9 cellular contexts compared by ENCODE assay signal in the genomic region with DNA sequence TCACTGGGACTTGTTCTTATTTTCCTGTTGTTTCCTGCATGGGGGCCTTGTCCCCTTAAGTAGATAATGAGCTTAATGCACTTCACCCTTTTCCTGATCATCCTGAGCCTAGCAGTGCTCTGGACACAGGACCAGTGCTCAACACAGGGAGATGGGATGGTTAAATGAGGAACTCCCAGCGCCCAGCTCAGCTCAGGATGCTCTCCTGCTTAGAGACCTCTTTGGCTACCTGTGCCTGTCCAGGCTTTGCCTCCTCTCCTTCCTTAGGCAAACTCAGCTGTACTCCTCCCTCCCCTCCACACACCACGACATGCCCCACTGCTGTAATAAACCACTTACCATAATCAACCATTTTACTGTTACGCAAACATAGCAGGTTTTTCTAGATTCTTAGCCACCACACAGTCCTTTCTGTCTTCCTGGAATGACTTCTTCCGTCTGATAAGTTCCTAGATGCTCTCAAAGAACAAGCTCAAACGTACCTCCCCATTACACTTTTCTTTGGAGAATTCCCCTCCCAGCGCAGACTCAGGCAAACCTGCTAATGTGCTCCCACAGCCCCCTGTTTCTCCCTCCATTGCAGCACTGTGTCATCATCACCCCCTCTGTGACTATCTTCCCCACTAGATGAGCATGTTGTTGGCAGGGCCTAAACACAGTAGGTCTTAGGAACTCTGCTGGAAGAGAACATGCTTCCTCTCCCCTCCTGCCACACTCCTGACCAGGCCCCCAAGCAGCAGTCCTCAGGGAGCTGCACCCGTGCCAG.
DNase-seq lines count a peak whose midpoint lies in the region; ATAC-seq and TF ChIP-seq lines count a peak whose summit lies in the region.
"Had no signal": no experiment of that assay in that cellular context is flagged by ENCODE, and none has a peak within 500 bp of the region (broad histone marks: within the 10 kb centered on the region; RNA-seq: fewer than 3 reads in every experiment).

No MANE protein-coding gene starts in this region.

- H4K20me1 ChIP-seq in PC-3 (ENCODE audit: low read length): no peaks in the 10 kb centered on the region

- H3K27ac ChIP-seq in left ventricle myocardium inferior (replicated peaks) (peak overlapping the region; percentile 56), PC-3 (ENCODE audit: low read length) (peak overlapping the region; percentile 99), upper lobe of right lung (peak overlapping the region; percentile 76)

- H3K27ac Mint-ChIP-seq in glutamatergic neuron (ENCODE audit: unreplicated experiment): no peak overlapping the region

- H3K4me1 Mint-ChIP-seq in glutamatergic neuron (ENCODE audit: low read depth, unreplicated experiment): peaks cover 11% of the 10 kb centered on the region

- no peak for DNase-seq in left ventricle myocardium inferior
- DNase-seq in left ventricle myocardium superior: no peak
- peak; percentile 64 for DNase-seq in PC-3
- peak in 1 of 2 experiments; percentile 67 for DNase-seq in erythroblast (lab: John Stamatoyannopoulos, UW)
- DNase-seq in upper lobe of right lung: no peak
- no peak for DNase-seq in NCI-H146 treated with DMSO at 0.1 percent for 48 hours (lab: John Stamatoyannopoulos, UW; ENCODE audit: unreplicated experiment)
- DNase-seq in glutamatergic neuron: no peak
- DNase-seq: retina had no signal

- H3K9me2 ChIP-seq in PC-3 (replicated peaks; ENCODE audit: low read length): no peaks in the 10 kb centered on the region

- H3K4me1 ChIP-seq in left ventricle myocardium inferior (peaks cover 56% of the 10 kb centered on the region), PC-3 (ENCODE audit: insufficient read depth, low read length) (peaks cover 29% of the 10 kb centered on the region), upper lobe of right lung (peaks cover 68% of the 10 kb centered on the region)

- H3K36me3 ChIP-seq in left ventricle myocardium inferior (peaks cover 49% of the 10 kb centered on the region), PC-3 (ENCODE audit: low read depth, low read length) (peaks cover 31% of the 10 kb centered on the region), upper lobe of right lung (peaks cover 41% of the 10 kb centered on the region)

- TF ChIP-seq POLR2A in erythroblast (IDR thresholded peaks at IDR 0.05; ENCODE audit: low read length): peak; percentile 32

- ATAC-seq in left ventricle myocardium superior (no peak), PC-3 (peak; percentile 37), upper lobe of right lung (peak; percentile 75), GM21576 (IDR thresholded peaks at IDR 0.05; ENCODE audit: unreplicated experiment) (no peak)

- H3K9me3 ChIP-seq in left ventricle myocardium inferior (replicated peaks) (no peaks in the 10 kb centered on the region), PC-3 (ENCODE audit: low read length) (no peaks in the 10 kb centered on the region), upper lobe of right lung (no peaks in the 10 kb centered on the region)

- H3K9me3 Mint-ChIP-seq in glutamatergic neuron (ENCODE audit: unreplicated experiment): peaks cover 5% of the 10 kb centered on the region

- POLR2A ChIA-PET in PC-3 (lab: Charles Lee; ENCODE audit: unreplicated experiment): interaction anchor here (0.6 to 1.1 kb wide), 2 partner anchors 9 to 10 kb away, joined by 3 to 6 read pairs; no protein-coding TSS in a partner anchor

- H2AFZ ChIP-seq in PC-3 (ENCODE audit: low read length): no peak overlapping the region

- CTCF ChIA-PET in PC-3 (lab: Charles Lee): interaction anchor here (0.7 to 1.1 kb wide), 2 partner anchors 12 to 253 kb away, joined by 3 read pairs; no protein-coding TSS in a partner anchor

- no peaks in the 10 kb centered on the region for H3K27me3 ChIP-seq in left ventricle myocardium inferior (ENCODE audit: low read depth)
- H3K27me3 ChIP-seq in PC-3 (ENCODE audit: low read length): no peaks in the 10 kb centered on the region
- no peaks in the 10 kb centered on the region for H3K27me3 ChIP-seq in upper lobe of right lung

- intact Hi-C loops in left ventricle myocardium inferior (cut with micrococcal nuclease) (no loop called here), left ventricle myocardium superior (cut with micrococcal nuclease) (no loop called here), PC-3 (cut with micrococcal nuclease) (no loop called here), upper lobe of right lung (cut with DNase I) (no loop called here)

- no peak overlapping the region for H3K4me3 Mint-ChIP-seq in glutamatergic neuron (ENCODE audit: unreplicated experiment)

- TSS peak; percentile 75 for BruUV-seq in PC-3 (replicated peaks; lab: Mats Ljungman, UMichigan)

- H3K79me2 ChIP-seq in PC-3 (ENCODE audit: low read length): no peaks in the 10 kb centered on the region

- no peaks in the 10 kb centered on the region for H3K36me3 Mint-ChIP-seq in glutamatergic neuron (ENCODE audit: unreplicated experiment)

- no peaks in the 10 kb centered on the region for H3F3A ChIP-seq in PC-3 (ENCODE audit: low read length, unreplicated experiment)

- TF ChIP-seq CTCF in left ventricle myocardium inferior (IDR thresholded peaks at IDR 0.05; ENCODE audit: borderline replicate concordance) (no peak), PC-3 (conservative IDR thresholded peaks at IDR 0.05; ENCODE audit: low read depth, low read length) (no peak), upper lobe of right lung (IDR thresholded peaks at IDR 0.05) (no peak), glutamatergic neuron (IDR thresholded peaks at IDR 0.05; ENCODE audit: partially characterized antibody, unreplicated experiment) (no peak)

- no peak overlapping the region for H3K4me3 ChIP-seq in left ventricle myocardium inferior
- no peak overlapping the region for H3K4me3 ChIP-seq in PC-3 (ENCODE audit: low read length)
- no peak overlapping the region for H3K4me3 ChIP-seq in upper lobe of right lung

- H3K9ac ChIP-seq in PC-3 (ENCODE audit: low read length): peak overlapping the region; percentile 89

- peaks cover 2% of the 10 kb centered on the region for H3K27me3 Mint-ChIP-seq in glutamatergic neuron (ENCODE audit: unreplicated experiment)

- H3K4me2 ChIP-seq in PC-3 (ENCODE audit: low read length): peak overlapping the region; percentile 74

Comparison
In these comparisons a context has a peak if more than half of its experiments do, and no peak if none do; other contexts are left out.
1. ATAC-seq: peak in PC-3 (single experiment) and upper lobe of right lung (single experiment); none in left ventricle myocardium superior (single experiment) and GM21576 (single experiment).
2. Peak in every context shown above with its lines, with median percentiles within 50 percentile points of each other: H3K27ac ChIP-seq.